Comparison of ENCODE assay signal across 18 cellular contexts in the genomic region with DNA sequence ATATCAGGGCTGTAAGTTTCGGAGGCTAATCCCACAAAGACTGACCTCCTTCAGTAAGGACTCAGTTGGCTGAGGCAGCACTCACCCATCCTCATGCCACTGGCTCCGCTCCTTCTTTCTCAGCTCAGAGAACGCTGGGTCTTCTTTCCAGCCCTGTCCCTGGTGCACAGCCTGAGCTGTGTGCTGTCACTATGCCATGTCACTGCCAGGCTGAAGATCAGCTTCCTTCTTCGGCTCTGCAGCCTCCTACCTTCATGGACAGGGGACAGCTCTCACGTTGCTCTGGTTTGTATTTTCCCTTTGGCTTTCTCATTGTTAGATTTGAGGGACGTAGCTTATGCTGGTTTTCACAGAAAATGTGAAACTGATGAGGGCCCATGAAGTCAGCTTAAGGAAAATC.
DNase-seq lines count a peak whose midpoint lies in the region; TF ChIP-seq lines count a peak whose summit lies in the region.
"Had no signal": no experiment of that assay in that cellular context is flagged by ENCODE, and none has a peak within 500 bp of the region (broad histone marks: within the 10 kb centered on the region; RNA-seq: fewer than 3 reads in every experiment).

No MANE protein-coding gene starts in this region.

- H3K79me1 ChIP-seq in H9 (ENCODE audit: insufficient read depth, low read depth, low read length, poor library complexity, severe bottlenecking), result no peaks in the 10 kb centered on the region

- H3K27me3 ChIP-seq in H9 (ENCODE audit: insufficient read depth, low read length) (no peaks in the 10 kb centered on the region), mammary epithelial cell (ENCODE audit: insufficient read depth, low read length) (no peaks in the 10 kb centered on the region)
- H3K27me3 ChIP-seq: BLaER1 treated with 17β-estradiol and CSF1 and Interleukin-3, amounts not matched to agents 10 nM and 100 nM had no signal

- no peaks in the 10 kb centered on the region for H3K9me3 Mint-ChIP-seq in H9
- H3K9me3 Mint-ChIP-seq in nephron progenitor cell, result no peaks in the 10 kb centered on the region
- H3K9me3 Mint-ChIP-seq: CD4-positive, alpha-beta T cell; CD8-positive, alpha-beta T cell had no signal

- no peak overlapping the region for H3K4ac ChIP-seq in H9 (ENCODE audit: low read depth, low read length)

- H3K27me3 Mint-ChIP-seq in H9 (ENCODE audit: low read depth), result peaks cover 13% of the 10 kb centered on the region
- peaks cover 6% of the 10 kb centered on the region for H3K27me3 Mint-ChIP-seq in nephron progenitor cell (ENCODE audit: low read depth, poor library complexity)
- H3K27me3 Mint-ChIP-seq: B cell; CD4-positive, alpha-beta T cell had no signal

- no peaks in the 10 kb centered on the region for H3K23me2 ChIP-seq in H9 (ENCODE audit: insufficient read length, low read depth, low read length, poor library complexity, severe bottlenecking)

- H3K4me3 Mint-ChIP-seq in H9 (no peak overlapping the region), nephron progenitor cell (no peak overlapping the region)
- H3K4me3 Mint-ChIP-seq: B cell; CD4-positive, alpha-beta T cell; CD8-positive, alpha-beta T cell had no signal

- no peaks in the 10 kb centered on the region for H3K4me1 Mint-ChIP-seq in H9
- H3K4me1 Mint-ChIP-seq in nephron progenitor cell, result peaks cover 7% of the 10 kb centered on the region
- H3K4me1 Mint-ChIP-seq: B cell had no signal

- no peak overlapping the region for H3T11ph ChIP-seq in H9 (ENCODE audit: low read length)

- no peaks in the 10 kb centered on the region for H3K36me3 ChIP-seq in mammary epithelial cell (ENCODE audit: insufficient read depth, low read length)
- H3K36me3 ChIP-seq: BLaER1 treated with 17β-estradiol and CSF1 and Interleukin-3, amounts not matched to agents 10 nM and 100 nM had no signal

- H3K27ac Mint-ChIP-seq in H9, result no peak overlapping the region
- H3K27ac Mint-ChIP-seq in nephron progenitor cell, result peak overlapping the region; percentile 55
- H3K27ac Mint-ChIP-seq: B cell; CD4-positive, alpha-beta T cell; CD8-positive, alpha-beta T cell had no signal

- H3K9ac ChIP-seq in H9 (ENCODE audit: extremely low read depth, insufficient read length, low read length) (no peak overlapping the region), mammary epithelial cell (ENCODE audit: insufficient read depth, low read length) (no peak overlapping the region)
- H3K9ac ChIP-seq: BLaER1 treated with 17β-estradiol and CSF1 and Interleukin-3, amounts not matched to agents 10 nM and 100 nM had no signal

- no peak overlapping the region for H3K23ac ChIP-seq in H9 (ENCODE audit: insufficient read length, low read depth, low read length)

- no peak overlapping the region for H2BK12ac ChIP-seq in H9 (ENCODE audit: insufficient read length, low read depth, low read length)

- H2BK5ac ChIP-seq in H9 (ENCODE audit: insufficient read length, low read length), result no peak overlapping the region

- H3K27ac ChIP-seq in H9 (ENCODE audit: insufficient read length, low read depth, low read length) (no peak overlapping the region), mammary epithelial cell (ENCODE audit: insufficient read depth, low read depth, low read length) (no peak overlapping the region)
- H3K27ac ChIP-seq: 22Rv1; A549; BLaER1 treated with 17β-estradiol and CSF1 and Interleukin-3, amounts not matched to agents 10 nM and 100 nM; C4-2B had no signal

- H3K4me3 ChIP-seq in mammary epithelial cell (replicated peaks in 1 of 3; ENCODE audit: insufficient read depth in 1 of 3, low read depth in 2 of 3, low read length in 3 of 3), result no peak overlapping the region
- H3K4me3 ChIP-seq: A549; BLaER1 treated with 17β-estradiol and CSF1 and Interleukin-3, amounts not matched to agents 10 nM and 100 nM had no signal

- H4K5ac ChIP-seq in H9 (ENCODE audit: insufficient read length, low read depth, low read length), result no peak overlapping the region

- dilution Hi-C loops in mammary epithelial cell (cut with HindIII; ENCODE audit: low sequenced_read_pairs), result no loop called here

- BruUV-seq in mammary epithelial cell (replicated peaks; lab: Mats Ljungman, UMichigan), result no TSS peak

- TF ChIP-seq CTCF in H9 (conservative IDR thresholded peaks at IDR 0.05), result no peak
- TF ChIP-seq CTCF in nephron progenitor cell (IDR thresholded peaks at IDR 0.05), result no peak
- TF ChIP-seq CTCF in mammary epithelial cell (conservative IDR thresholded peaks at IDR 0.05 in 1 of 2, IDR thresholded peaks at IDR 0.05 in 1 of 2; ENCODE audit: extremely low read depth in 1 of 2, insufficient read depth in 1 of 2, low read depth in 1 of 2, low read length in 2 of 2), result no peak

- no peak overlapping the region for H4K91ac ChIP-seq in H9 (ENCODE audit: insufficient read length, low read depth, low read length)

- H3K18ac ChIP-seq in H9 (ENCODE audit: insufficient read length, low read depth, low read length), result no peak overlapping the region

- intact Hi-C loops in mammary epithelial cell (cut with micrococcal nuclease), result no loop called here

- H3K9me3 ChIP-seq in H9 (ENCODE audit: control insufficient read depth, low read depth, low read length), result no peaks in the 10 kb centered on the region
- H3K9me3 ChIP-seq in mammary epithelial cell (replicated peaks; ENCODE audit: insufficient read depth, low read length), result peaks cover 42% of the 10 kb centered on the region
- H3K9me3 ChIP-seq: A549, Caco-2 had no signal

- peak overlapping the region; percentile 73; the same call in 1 of the 2 replicates for H3K14ac ChIP-seq in H9 (ENCODE audit: insufficient read depth, low read length)

- in situ Hi-C loops in mammary epithelial cell (cut with MboI; ENCODE audit: low sequenced_read_pairs in 2 of 2), result no loop called here

- no peaks in the 10 kb centered on the region for H3K4me1 ChIP-seq in H9 (ENCODE audit: insufficient read depth, low read length)
- H3K4me1 ChIP-seq in mammary epithelial cell (ENCODE audit: insufficient read depth, low read length), result no peaks in the 10 kb centered on the region
- H3K4me1 ChIP-seq: A549, Caco-2 had no signal

- H2AFZ ChIP-seq in H9 (ENCODE audit: low read length) (no peak overlapping the region), mammary epithelial cell (ENCODE audit: low read depth, low read length) (no peak overlapping the region)

- H2AK5ac ChIP-seq in H9 (ENCODE audit: insufficient read length, low read length), result no peak overlapping the region

- H4K8ac ChIP-seq in H9 (replicated peaks; ENCODE audit: insufficient read length, low read depth, low read length), result no peak overlapping the region

- no peaks in the 10 kb centered on the region for H3K79me2 ChIP-seq in H9 (ENCODE audit: insufficient read depth, low read length)
- H3K79me2 ChIP-seq in mammary epithelial cell (ENCODE audit: insufficient read depth, low read length), result no peaks in the 10 kb centered on the region

- H3K4me2 ChIP-seq in H9 (ENCODE audit: insufficient read depth, insufficient read length, low read length), result no peak overlapping the region
- no peak overlapping the region for H3K4me2 ChIP-seq in mammary epithelial cell (ENCODE audit: insufficient read depth, low read depth, low read length)
- H3K4me2 ChIP-seq: A549 had no signal

- H4K20me1 ChIP-seq in H9 (ENCODE audit: control insufficient read depth, insufficient read depth, insufficient read length), result no peaks in the 10 kb centered on the region
- no peaks in the 10 kb centered on the region for H4K20me1 ChIP-seq in mammary epithelial cell (ENCODE audit: insufficient read depth, low read length)
- H4K20me1 ChIP-seq: BLaER1 treated with 17β-estradiol and CSF1 and Interleukin-3, amounts not matched to agents 10 nM and 100 nM had no signal

- no peak overlapping the region for H2BK20ac ChIP-seq in H9 (ENCODE audit: low read depth, low read length, poor library complexity, severe bottlenecking)

- no peak overlapping the region for H2BK15ac ChIP-seq in H9 (ENCODE audit: low read depth, low read length)

- no CpG with 5 or more reads among the region's 6 CpGs for WGBS in H9 (ENCODE audit: extremely low coverage, insufficient read length, low lambda C conversion rate)
- WGBS in mammary epithelial cell (ENCODE audit: low coverage, missing lambda C conversion rate), result 37% methylated on average over 5 of the region's 6 CpGs

- H2BK120ac ChIP-seq in H9 (ENCODE audit: low read depth, low read length, poor library complexity, severe bottlenecking), result no peak overlapping the region

- CTCF ChIA-PET in mammary epithelial cell (lab: Charles Lee; ENCODE audit: low non-redundant PET), result no interaction called here

- peaks cover 0 to under 1% (median 0%) of the 10 kb centered on the region in 3 experiments; a peak in 2 of 7 replicates for H3K36me3 Mint-ChIP-seq in H9 (ENCODE audit: insufficient read depth in 1 of 3, low read depth in 3 of 3)
- no peaks in the 10 kb centered on the region for H3K36me3 Mint-ChIP-seq in nephron progenitor cell (ENCODE audit: low read depth)
- H3K36me3 Mint-ChIP-seq: CD8-positive, alpha-beta T cell had no signal

- DNase-seq in H9 (peak; percentile 8), nephron progenitor cell (no peak), ureter (ENCODE audit: low spot score) (peak; percentile 19), mammary epithelial cell (no peak)
- DNase-seq in stimulated activated CD4-positive, alpha-beta T cell treated with anti-CD3 and anti-CD28 coated beads, Interleukin-4, amount 100 ng/mL, for 4 hours, result no peak
- DNase-seq in activated naive CD4-positive, alpha-beta T cell treated with Interleukin-2 at 50 U/mL for 16 hours, result no peak
- DNase-seq: AML-193; Caco-2; Calu3; CD4-positive, alpha-beta T cell; CD8-positive, alpha-beta T cell; DMS79 treated with DMSO at 0.1 percent for 48 hours; GF-D8 had no signal

- no peak overlapping the region for H3K56ac ChIP-seq in H9 (ENCODE audit: insufficient read length, low read depth, low read length)

Comparison
In these comparisons a context has a peak if more than half of its experiments do, and no peak if none do; other contexts are left out.
1. DNase-seq: peak in H9 (single experiment) and ureter (single experiment); none in nephron progenitor cell (single experiment), mammary epithelial cell (single experiment), stimulated activated CD4-positive, alpha-beta T cell treated with anti-CD3 and anti-CD28 coated beads, Interleukin-4, amount 100 ng/mL, for 4 hours (0 of 2) and activated naive CD4-positive, alpha-beta T cell treated with Interleukin-2 at 50 U/mL for 16 hours (single experiment).